In genomic region chr6:19818805-19819204, GRCh38 we compare ENCODE assay signal across 33 cellular contexts. TPM values are rescaled to one million over a fixed set of nuclear protein-coding genes. Genes with fewer than 3 reads are reported as not detected.
"Had no signal": no experiment of that assay in that cellular context is flagged by ENCODE, and none has a peak within 500 bp of the region (broad histone marks: within the 10 kb centered on the region; RNA-seq: fewer than 3 reads in every experiment).

No MANE protein-coding gene starts in this region.

- H3K27ac ChIP-seq: brain microvascular endothelial cell, epithelial cell of prostate, esophagus squamous epithelium, gastroesophageal sphincter, VCaP had no signal

- H3K4me1 ChIP-seq: gastroesophageal sphincter had no signal

- ATAC-seq: activated T-cell treated with anti-CD3 and anti-CD28 coated beads, Interleukin-2, amount 50 U/mL, for 4 hours; activated T-helper 17 cell treated with anti-CD3 and anti-CD28 coated beads, Interleukin-2, amount 50 U/mL, for 72 hours; effector memory CD8-positive, alpha-beta T cell; gastroesophageal sphincter; WTC11 had no signal

- H3K27me3 ChIP-seq: brain microvascular endothelial cell, esophagus squamous epithelium, gastroesophageal sphincter had no signal

- H3K9me3 ChIP-seq: esophagus squamous epithelium, gastroesophageal sphincter had no signal

- DNase-seq: activated CD4-positive, alpha-beta memory T cell treated with anti-CD3 and anti-CD28 coated beads, Interleukin-2, amount 10 ng/mL, durations not matched to agents 7 days and 5 days; activated CD4-positive, alpha-beta T cell treated with anti-CD3 and anti-CD28 coated beads for 1 hour; activated CD4-positive, alpha-beta T cell treated with anti-CD3 and anti-CD28 coated beads for 4 hours; activated CD4-positive, alpha-beta T cell treated with anti-CD3 and anti-CD28 coated beads, Interleukin-2, amount 10 ng/mL, durations not matched to agents 7 days and 5 days; activated CD4-positive, alpha-beta T cell treated with anti-CD3 and anti-CD28 coated beads, Interleukin-2, amount 50 U/mL, for 4 hours; activated CD8-positive, alpha-beta memory T cell treated with anti-CD3 and anti-CD28 coated beads for 24 hours; activated effector memory CD4-positive, alpha-beta T cell treated with Interleukin-2 at 50 U/mL for 16 hours; activated gamma-delta T cell treated with Interleukin-2 at 50 U/mL for 16 hours; activated naive CD4-positive, alpha-beta T cell treated with anti-CD3 and anti-CD28 coated beads, Interleukin-2, amount 50 U/mL, for 16 hours; activated naive CD4-positive, alpha-beta T cell treated with Interleukin-2 at 50 U/mL for 16 hours; activated T-cell treated with anti-CD3 and anti-CD28 coated beads, Interleukin-2, amount 50 U/mL, for 4 hours; amniotic stem cell; anterior cingulate cortex; brain microvascular endothelial cell; caudate nucleus; cortex of kidney; dermis blood vessel endothelial cell; effector CD4-positive, alpha-beta T cell; effector memory CD8-positive, alpha-beta T cell; esophagus squamous epithelium; foreskin melanocyte; T-helper 2 cell had no signal

- H3K36me3 ChIP-seq: brain microvascular endothelial cell, esophagus squamous epithelium, gastroesophageal sphincter had no signal

- FAIRE-seq: astrocyte, colon, endometrium, endothelial cell of umbilical vein, TTC549 had no signal

- H3K4me3 ChIP-seq: esophagus squamous epithelium, gastroesophageal sphincter had no signal

RNA-seq across cellular contexts. Expression of gene ID4, which starts 18.4 kb away (rescaled TPM):
- total RNA-seq: activated CD4-positive, alpha-beta memory T cell treated with anti-CD3 and anti-CD28 coated beads, Interleukin-2, amount 10 ng/mL, durations not matched to agents 7 days and 5 days; activated CD4-positive, alpha-beta T cell treated with anti-CD3 and anti-CD28 coated beads, Interleukin-2, amount 10 ng/mL, durations not matched to agents 7 days and 5 days; activated T-helper 17 cell treated with anti-CD3 and anti-CD28 coated beads, Interleukin-2, amount 50 U/mL, for 72 hours; endothelial cell of umbilical vein; T-helper 1 cell treated with Interleukin-12 subunit alpha and Interleukin-12 subunit beta and Interleukin-4 antibody, amounts not matched to agents 30 ng/mL and 1 ng/mL, for 36 hours had no signal
- polyA plus RNA-seq: endothelial cell of umbilical vein had no signal
